20 cellular contexts compared by ENCODE assay signal in genomic region chr4:11182586-11183357, GRCh38.
DNase-seq lines count a peak whose midpoint lies in the region; ATAC-seq, FAIRE-seq and TF ChIP-seq lines count a peak whose summit lies in the region.
"Had no signal": no experiment of that assay in that cellular context is flagged by ENCODE, and none has a peak within 500 bp of the region (broad histone marks: within the 10 kb centered on the region; RNA-seq: fewer than 3 reads in every experiment).

No MANE protein-coding gene starts in this region.

- no peak for FAIRE-seq in urothelium cell line (lab: Jason Lieb, UNC)
- FAIRE-seq: K562 had no signal

- peak; percentile 81 for ATAC-seq in foreskin keratinocyte
- ATAC-seq: activated CD8-positive, alpha-beta memory T cell treated with anti-CD3 and anti-CD28 coated beads, Interleukin-2, amount 10 ng/mL, durations not matched to agents 7 days and 5 days; body of pancreas; K562 had no signal

- H3K4me1 ChIP-seq in foreskin keratinocyte, result no peaks in the 10 kb centered on the region
- H3K4me1 ChIP-seq: body of pancreas, left ventricle myocardium inferior, upper lobe of left lung had no signal

- in situ Hi-C loops in brain microvascular endothelial cell (cut with HindIII; ENCODE audit: low pct_ligation_motif_present, low sequenced_read_pairs), result no loop called here

- DNase-seq in NCI-H2171 treated with DMSO at 0.1 percent for 48 hours (lab: John Stamatoyannopoulos, UW), result peak; percentile 11
- no peak for DNase-seq in NCI-H2171 (lab: John Stamatoyannopoulos, UW)
- peak; percentile 22 for DNase-seq in brain microvascular endothelial cell
- peak; percentile 24 to 69 for DNase-seq in foreskin keratinocyte
- DNase-seq in urothelium cell line (ENCODE audit: low spot score), result peak; percentile 41
- DNase-seq in NCI-H345 treated with DMSO at 0.1 percent for 48 hours (lab: John Stamatoyannopoulos, UW; ENCODE audit: unreplicated experiment), result no peak
- DNase-seq in A172 (ENCODE audit: low spot score), result no peak
- no peak for DNase-seq in GOT3 (lab: John Stamatoyannopoulos, UW)
- DNase-seq: 8988T; activated CD4-positive, alpha-beta T cell treated with anti-CD3 and anti-CD28 coated beads for 48 hours; activated CD8-positive, alpha-beta memory T cell treated with anti-CD3 and anti-CD28 coated beads, Interleukin-2, amount 10 ng/mL, durations not matched to agents 7 days and 5 days; body of pancreas; DND-41; left ventricle myocardium inferior; NCI-H1930; NCI-H526 treated with DMSO at 0.1 percent for 48 hours; SHP77; stimulated activated CD4-positive, alpha-beta T cell treated with anti-CD3 and anti-CD28 coated beads, Interleukin-4, amount 100 ng/mL, for 4 hours; upper lobe of left lung had no signal

- H3K4me3 ChIP-seq in brain microvascular endothelial cell (ENCODE audit: low read depth, low read length), result no peak overlapping the region
- H3K4me3 ChIP-seq: body of pancreas, K562, left ventricle myocardium inferior, upper lobe of left lung had no signal

- TF ChIP-seq CTCF in brain microvascular endothelial cell (IDR thresholded peaks at IDR 0.05; ENCODE audit: low read depth, low read length, missing control alignments) (no peak), foreskin keratinocyte (conservative IDR thresholded peaks at IDR 0.05) (no peak)

- H3K27ac ChIP-seq in brain microvascular endothelial cell (no peak overlapping the region), foreskin keratinocyte (no peak overlapping the region)
- H3K27ac ChIP-seq: body of pancreas, left ventricle myocardium inferior, upper lobe of left lung had no signal

- no peaks in the 10 kb centered on the region for H3K27me3 ChIP-seq in brain microvascular endothelial cell (replicated peaks)
- H3K27me3 ChIP-seq in foreskin keratinocyte, result no peaks in the 10 kb centered on the region
- H3K27me3 ChIP-seq: body of pancreas, upper lobe of left lung had no signal

- no peaks in the 10 kb centered on the region for H3K36me3 ChIP-seq in brain microvascular endothelial cell (replicated peaks)
- H3K36me3 ChIP-seq: left ventricle myocardium inferior, upper lobe of left lung had no signal

Comparison
In these comparisons a context has a peak if more than half of its experiments do, and no peak if none do; other contexts are left out.
1. DNase-seq: peak in NCI-H2171 treated with DMSO at 0.1 percent for 48 hours (single experiment), brain microvascular endothelial cell (single experiment), foreskin keratinocyte (2 of 2) and urothelium cell line (single experiment); none in NCI-H2171 (single experiment), NCI-H345 treated with DMSO at 0.1 percent for 48 hours (single experiment), A172 (single experiment) and GOT3 (single experiment).